Comparison of ENCODE assay signal across 8 cellular contexts in the genomic region with DNA sequence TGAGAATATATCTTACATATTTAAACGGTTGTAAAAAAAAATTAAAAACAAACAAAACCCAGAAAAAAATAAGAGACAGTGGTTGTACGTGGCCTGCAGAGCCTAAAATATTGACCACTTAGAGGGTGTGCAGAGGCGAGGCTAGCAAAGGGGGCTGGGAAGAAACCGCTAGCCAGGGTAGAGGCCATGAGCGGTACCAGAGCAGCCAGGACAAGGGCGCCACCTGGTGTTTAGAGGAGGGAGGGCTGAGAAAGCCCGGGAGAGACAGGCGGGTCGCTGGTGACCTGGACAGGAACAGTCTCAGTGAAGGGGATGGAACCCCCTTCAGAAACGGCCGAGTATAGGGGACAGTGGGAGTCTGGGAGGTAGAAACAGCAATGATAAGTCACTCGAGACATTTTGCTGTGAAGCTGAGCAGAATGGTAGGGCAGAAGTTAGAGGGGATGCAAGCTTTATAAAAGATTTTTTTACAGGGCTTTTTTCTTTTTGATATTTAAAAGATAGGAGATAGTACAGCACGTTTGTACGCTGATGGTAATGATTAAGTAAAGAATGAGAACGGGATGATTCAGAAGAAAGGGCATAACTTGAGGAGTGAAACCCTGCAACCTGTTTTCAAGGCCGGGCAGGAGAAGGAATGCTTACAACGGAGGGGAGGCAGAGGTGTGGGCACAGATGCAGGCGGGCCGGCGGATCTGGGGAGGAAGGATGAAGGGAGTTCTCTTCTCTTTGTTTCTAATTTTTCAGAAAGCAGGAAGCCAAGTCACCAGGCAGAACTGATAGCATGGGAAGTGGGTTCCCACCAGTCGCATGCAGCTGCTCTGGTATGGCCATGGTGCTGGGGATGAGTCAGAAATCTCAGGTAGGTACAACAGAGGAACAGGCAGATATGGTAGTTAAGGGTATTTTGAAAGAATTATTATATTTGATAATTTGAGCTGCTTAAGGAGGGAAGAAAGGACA.
A peak's percentile ranks its signal among the peaks of the same experiment; 100 is the strongest.
DNase-seq lines count a peak whose midpoint lies in the region; ATAC-seq and TF ChIP-seq lines count a peak whose summit lies in the region.

No MANE protein-coding gene starts in this region.

- peak; percentile 99 for ATAC-seq in GM21360 (IDR thresholded peaks at IDR 0.05; ENCODE audit: unreplicated experiment)
- peak; percentile 93 for ATAC-seq in HG03575 (IDR thresholded peaks at IDR 0.05; ENCODE audit: extremely low read depth, insufficient number of reproducible peaks, low FRiP score, unreplicated experiment)
- peak in 3 of 4 donors; percentile 60 to 82 (median 80) for ATAC-seq in psoas muscle

- no peak overlapping the region for H3K27ac Mint-ChIP-seq in activated T-helper 1 cell treated with anti-CD3 and anti-CD28 coated beads, Interleukin-12 subunit alpha, Interleukin-12 subunit beta, Interleukin-2, Interleukin-4 antibody, amounts not matched to agents 30 ng/mL and 10 ng/mL and 1 ng/mL, durations not matched to agents 14 hours and 24 hours and 36 hours

- H3K4me1 Mint-ChIP-seq in activated T-helper 1 cell treated with anti-CD3 and anti-CD28 coated beads, Interleukin-12 subunit alpha, Interleukin-12 subunit beta, Interleukin-2, Interleukin-4 antibody, amounts not matched to agents 30 ng/mL and 10 ng/mL and 1 ng/mL, durations not matched to agents 14 hours and 24 hours and 36 hours (ENCODE audit: low read depth) = peaks cover 12% of the 10 kb centered on the region

- H3K36me3 Mint-ChIP-seq in activated T-helper 1 cell treated with anti-CD3 and anti-CD28 coated beads, Interleukin-12 subunit alpha, Interleukin-12 subunit beta, Interleukin-2, Interleukin-4 antibody, amounts not matched to agents 30 ng/mL and 10 ng/mL and 1 ng/mL, durations not matched to agents 14 hours and 24 hours and 36 hours (ENCODE audit: low read depth) = no peaks in the 10 kb centered on the region

- no peaks in the 10 kb centered on the region for H3K4me1 ChIP-seq in psoas muscle

- DNase-seq in DMS114 treated with DMSO at 0.1 percent for 48 hours (lab: John Stamatoyannopoulos, UW; ENCODE audit: unreplicated experiment) = peak; percentile 73
- DNase-seq in RKO (ENCODE audit: low spot score) = peak; percentile 66
- DNase-seq in activated T-helper 1 cell treated with anti-CD3 and anti-CD28 coated beads, Interleukin-12 subunit alpha, Interleukin-12 subunit beta, Interleukin-2, Interleukin-4 antibody, amounts not matched to agents 30 ng/mL and 10 ng/mL and 1 ng/mL, durations not matched to agents 14 hours and 24 hours and 36 hours (ENCODE audit: low spot score) = peak; percentile 54
- DNase-seq in glomerular visceral epithelial cell (ENCODE audit: extremely low spot score) = peak; percentile 75
- peak; percentile 56 to 71 for DNase-seq in psoas muscle
- DNase-seq in DMS79 treated with DMSO at 0.1 percent for 48 hours (lab: John Stamatoyannopoulos, UW) = no peak

- peak overlapping the region; percentile 53 for H3K4me3 Mint-ChIP-seq in activated T-helper 1 cell treated with anti-CD3 and anti-CD28 coated beads, Interleukin-12 subunit alpha, Interleukin-12 subunit beta, Interleukin-2, Interleukin-4 antibody, amounts not matched to agents 30 ng/mL and 10 ng/mL and 1 ng/mL, durations not matched to agents 14 hours and 24 hours and 36 hours

- H3K4me3 ChIP-seq in psoas muscle = no peak overlapping the region

- peaks cover 51% of the 10 kb centered on the region for H3K27me3 Mint-ChIP-seq in activated T-helper 1 cell treated with anti-CD3 and anti-CD28 coated beads, Interleukin-12 subunit alpha, Interleukin-12 subunit beta, Interleukin-2, Interleukin-4 antibody, amounts not matched to agents 30 ng/mL and 10 ng/mL and 1 ng/mL, durations not matched to agents 14 hours and 24 hours and 36 hours (ENCODE audit: insufficient read depth)

- intact Hi-C loops in activated T-helper 1 cell treated with anti-CD3 and anti-CD28 coated beads, Interleukin-12 subunit alpha, Interleukin-12 subunit beta, Interleukin-2, Interleukin-4 antibody, amounts not matched to agents 30 ng/mL and 10 ng/mL and 1 ng/mL, durations not matched to agents 14 hours and 24 hours and 36 hours (cut with micrococcal nuclease) = loop anchor here (1.0 to 2.0 kb wide), 4 partner anchors 76 to 904 kb away; a partner anchor contains a TSS
- intact Hi-C loops in psoas muscle (cut with DNase I) = no loop called here

- no peak overlapping the region for H3K27ac ChIP-seq in psoas muscle

- no peaks in the 10 kb centered on the region for H3K9me3 Mint-ChIP-seq in activated T-helper 1 cell treated with anti-CD3 and anti-CD28 coated beads, Interleukin-12 subunit alpha, Interleukin-12 subunit beta, Interleukin-2, Interleukin-4 antibody, amounts not matched to agents 30 ng/mL and 10 ng/mL and 1 ng/mL, durations not matched to agents 14 hours and 24 hours and 36 hours

- H3K36me3 ChIP-seq in psoas muscle (ENCODE audit: insufficient read depth in 1 of 2, low read depth in 1 of 2) = peaks cover 0 to 40% of the 10 kb centered on the region in 2 donors

- no peaks in the 10 kb centered on the region for H3K27me3 ChIP-seq in psoas muscle (ENCODE audit: insufficient read depth in 3 of 3, low read length in 2 of 3)

- 59 to 64% (median 63%) methylated on average over 21 of the region's 21 CpGs for WGBS in psoas muscle, 3 donors

- H3K9me3 ChIP-seq in psoas muscle = no peaks in the 10 kb centered on the region

- peak; percentile 44 for TF ChIP-seq CTCF in psoas muscle (IDR thresholded peaks at IDR 0.05)
